In the genomic region with DNA sequence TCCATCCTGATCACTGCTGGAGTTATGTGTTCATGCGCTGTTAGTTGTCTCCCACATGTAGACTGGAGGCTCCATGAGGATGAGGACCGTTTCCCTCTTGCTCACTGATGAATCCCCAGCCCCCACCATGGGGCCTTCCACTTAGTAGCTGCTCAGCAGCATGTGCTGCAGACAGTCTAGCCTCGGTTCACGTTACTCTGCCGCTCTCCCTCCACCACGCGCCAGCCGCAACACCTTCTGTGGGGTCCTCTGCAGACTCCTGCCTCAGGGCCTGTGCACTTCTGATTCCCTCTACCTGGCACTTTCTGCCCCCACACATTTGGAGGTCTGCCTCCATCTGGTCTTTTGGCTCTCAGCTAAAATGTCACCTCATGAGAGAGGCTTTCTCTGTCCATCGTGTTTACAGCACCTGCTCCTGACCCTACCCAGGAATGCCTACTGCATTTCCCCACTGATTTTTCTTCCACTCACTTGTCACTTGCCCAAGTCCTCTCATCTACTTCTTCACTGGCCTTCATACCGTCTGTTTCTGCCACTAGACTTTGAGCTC, we compare ENCODE assay signal across 19 cellular contexts. TPM values are rescaled to one million over a fixed set of nuclear protein-coding genes. Genes with fewer than 3 reads are reported as not detected.
DNase-seq lines count a peak whose midpoint lies in the region; ATAC-seq, FAIRE-seq and TF ChIP-seq lines count a peak whose summit lies in the region.
"Had no signal": no experiment of that assay in that cellular context is flagged by ENCODE, and none has a peak within 500 bp of the region (broad histone marks: within the 10 kb centered on the region; RNA-seq: fewer than 3 reads in every experiment).

No MANE protein-coding gene starts in this region.

- no peak overlapping the region for H3K4me3 ChIP-seq in effector memory CD4-positive, alpha-beta T cell (ENCODE audit: insufficient read depth, low read depth, low read length, poor library complexity, severe bottlenecking)
- H3K4me3 ChIP-seq in spleen = peak overlapping the region in 1 of 8 donors; percentile 9
- H3K4me3 ChIP-seq: PC-9, tibial artery had no signal

- DNase-seq in activated T-cell treated with anti-CD3 and anti-CD28 coated beads, Interleukin-2, amount 50 U/mL, for 72 hours = no peak
- DNase-seq in activated T-cell treated with anti-CD3 and anti-CD28 coated beads for 4 hours (no peak), activated B cell treated with CpG ODN at 0.5 μM for 24 hours (no peak), spleen (peak; percentile 78), MV-4-11 (lab: John Stamatoyannopoulos, UW) (no peak), HTR-8/SVneo (ENCODE audit: insufficient read length, low spot score) (no peak)
- no peak for DNase-seq in effector memory CD4-positive, alpha-beta T cell
- DNase-seq: NCI-H2029 treated with DMSO at 0.1 percent for 48 hours; NCI-H526; PC-9; stimulated activated CD4-positive, alpha-beta T cell treated with anti-CD3 and anti-CD28 coated beads, Interleukin-2, amount 100 ng/mL, for 24 hours; tibial artery had no signal

- peak overlapping the region; percentile 45 for H3K27ac ChIP-seq in effector memory CD4-positive, alpha-beta T cell (ENCODE audit: insufficient read depth, low read length, poor library complexity, severe bottlenecking)
- peak overlapping the region in 5 of 8 donors; percentile 71 to 85 (median 82) for H3K27ac ChIP-seq in spleen
- H3K27ac ChIP-seq: PC-9, tibial artery, VCaP had no signal

- no peaks in the 10 kb centered on the region for H3K27me3 Mint-ChIP-seq in activated T-cell treated with anti-CD3 and anti-CD28 coated beads, Interleukin-2, amount 50 U/mL, for 72 hours (ENCODE audit: low read depth)
- no peaks in the 10 kb centered on the region for H3K27me3 Mint-ChIP-seq in activated B cell treated with CpG ODN at 0.5 μM for 24 hours

- no peak for FAIRE-seq in HTR-8/SVneo (lab: Jason Lieb, UNC)
- FAIRE-seq: D721Med had no signal

- H3K36me3 ChIP-seq in effector memory CD4-positive, alpha-beta T cell (ENCODE audit: control insufficient read depth, insufficient read depth, low read length) = peaks cover 59% of the 10 kb centered on the region
- peaks cover 0 to 84% (median 33%) of the 10 kb centered on the region in 6 donors for H3K36me3 ChIP-seq in spleen

- no peaks in the 10 kb centered on the region for H3K27me3 ChIP-seq in effector memory CD4-positive, alpha-beta T cell (replicated peaks; ENCODE audit: control insufficient read depth, insufficient read depth, low read length, poor library complexity, severe bottlenecking)
- H3K27me3 ChIP-seq in spleen (replicated peaks in 1 of 7) = peaks cover 0 to 6% (median 0%) of the 10 kb centered on the region in 7 donors
- H3K27me3 ChIP-seq: tibial artery had no signal

- H3K4me3 Mint-ChIP-seq in activated T-cell treated with anti-CD3 and anti-CD28 coated beads, Interleukin-2, amount 50 U/mL, for 72 hours = peak overlapping the region; percentile 65 to 71
- no peak overlapping the region for H3K4me3 Mint-ChIP-seq in activated B cell treated with CpG ODN at 0.5 μM for 24 hours

- peaks cover 22% of the 10 kb centered on the region for H3K4me1 ChIP-seq in effector memory CD4-positive, alpha-beta T cell (ENCODE audit: control insufficient read depth, insufficient read depth, low read length, poor library complexity, severe bottlenecking)
- peaks cover 24 to 100% (median 83%) of the 10 kb centered on the region in 6 donors for H3K4me1 ChIP-seq in spleen
- H3K4me1 ChIP-seq: tibial artery had no signal

- WGBS in spleen, 5 donors = 87 to 93% (median 90%) methylated on average over 10 of the region's 10 CpGs

- no peak for ATAC-seq in activated T-cell treated with anti-CD3 and anti-CD28 coated beads, Interleukin-2, amount 50 U/mL, for 72 hours (replicated peaks in 1 of 2)
- ATAC-seq in activated B cell treated with CpG ODN at 0.5 μM for 24 hours (ENCODE audit: low read depth) (no peak), HG02798 (IDR thresholded peaks at IDR 0.05; ENCODE audit: poor library complexity, unreplicated experiment) (no peak)
- ATAC-seq: SK-N-SH treated with all-trans-retinoic acid at 6 μM for 48 hours had no signal

- TF ChIP-seq CTCF in activated B cell treated with CpG ODN at 0.5 μM for 24 hours (IDR thresholded peaks at IDR 0.05) (no peak), spleen (IDR thresholded peaks at IDR 0.05 in 8 of 11, conservative IDR thresholded peaks at IDR 0.05 in 3 of 11) (no peak)

- POLR2A ChIA-PET in activated B cell treated with CpG ODN at 0.5 μM for 24 hours (lab: Charles Lee) = interaction anchor here (0.6 to 1.0 kb wide), 2 partner anchors 23 to 34 kb away, joined by 3 read pairs; no protein-coding TSS in a partner anchor

- H3K9me3 ChIP-seq in effector memory CD4-positive, alpha-beta T cell (ENCODE audit: control insufficient read depth, low read length) = no peaks in the 10 kb centered on the region
- H3K9me3 ChIP-seq in spleen = no peaks in the 10 kb centered on the region
- H3K9me3 ChIP-seq: tibial artery had no signal

- TF ChIP-seq POLR2A in spleen (IDR thresholded peaks at IDR 0.05) = no peak

- intact Hi-C loops in activated B cell treated with CpG ODN at 0.5 μM for 24 hours (cut with micrococcal nuclease) = loop anchor here (2.0 kb wide), 1 partner anchor 37 kb away; a partner anchor contains a TSS
- intact Hi-C loops in spleen (cut with DNase I; ENCODE audit: low total_unique reads) = no loop called here

- peak overlapping the region; percentile 68 for H3K27ac Mint-ChIP-seq in activated T-cell treated with anti-CD3 and anti-CD28 coated beads, Interleukin-2, amount 50 U/mL, for 72 hours
- H3K27ac Mint-ChIP-seq in activated B cell treated with CpG ODN at 0.5 μM for 24 hours = peak overlapping the region; percentile 47

- no peaks in the 10 kb centered on the region for H3K9me3 Mint-ChIP-seq in activated T-cell treated with anti-CD3 and anti-CD28 coated beads, Interleukin-2, amount 50 U/mL, for 72 hours
- H3K9me3 Mint-ChIP-seq in activated B cell treated with CpG ODN at 0.5 μM for 24 hours = no peaks in the 10 kb centered on the region

- H3K36me3 Mint-ChIP-seq in activated T-cell treated with anti-CD3 and anti-CD28 coated beads, Interleukin-2, amount 50 U/mL, for 72 hours (ENCODE audit: insufficient read depth in 2 of 2) = peaks cover 17 to 24% of the 10 kb centered on the region in 2 donors
- H3K36me3 Mint-ChIP-seq in activated B cell treated with CpG ODN at 0.5 μM for 24 hours (ENCODE audit: low read depth) = peaks cover 83% of the 10 kb centered on the region

- peaks cover 69% of the 10 kb centered on the region for H3K4me1 Mint-ChIP-seq in activated T-cell treated with anti-CD3 and anti-CD28 coated beads, Interleukin-2, amount 50 U/mL, for 72 hours (ENCODE audit: low read depth)
- H3K4me1 Mint-ChIP-seq in activated B cell treated with CpG ODN at 0.5 μM for 24 hours = peaks cover 69% of the 10 kb centered on the region

- CTCF ChIA-PET in activated B cell treated with CpG ODN at 0.5 μM for 24 hours (lab: Charles Lee) = no interaction called here

RNA-seq across cellular contexts. Expression of a gene that starts 36.3 kb away (rescaled TPM):
- 100 to 1,000 TPM; 126 to 134 TPM for total RNA-seq in activated T-cell treated with anti-CD3 and anti-CD28 coated beads, Interleukin-2, amount 50 U/mL, for 72 hours
- total RNA-seq in activated B cell treated with CpG ODN at 0.5 μM for 24 hours (233 and 276 TPM in 2 replicates), spleen (100 to 1,000 TPM; 112 to 290 (median 182) TPM)
- 10 to 100 TPM; 34.0 to 60.0 (median 55.2) TPM for polyA plus RNA-seq in spleen

RNA-seq across cellular contexts. Expression of a gene that starts 42.2 kb away (rescaled TPM):
- not detected for total RNA-seq in activated T-cell treated with anti-CD3 and anti-CD28 coated beads, Interleukin-2, amount 50 U/mL, for 72 hours
- total RNA-seq in activated B cell treated with CpG ODN at 0.5 μM for 24 hours (not detected in 2 replicates), spleen (not detected)
- polyA plus RNA-seq in spleen = not detected
- total RNA-seq: liver, PC-9, right cardiac atrium had no signal
- polyA plus RNA-seq: AG04450, liver, right cardiac atrium had no signal
